In the genomic region with DNA sequence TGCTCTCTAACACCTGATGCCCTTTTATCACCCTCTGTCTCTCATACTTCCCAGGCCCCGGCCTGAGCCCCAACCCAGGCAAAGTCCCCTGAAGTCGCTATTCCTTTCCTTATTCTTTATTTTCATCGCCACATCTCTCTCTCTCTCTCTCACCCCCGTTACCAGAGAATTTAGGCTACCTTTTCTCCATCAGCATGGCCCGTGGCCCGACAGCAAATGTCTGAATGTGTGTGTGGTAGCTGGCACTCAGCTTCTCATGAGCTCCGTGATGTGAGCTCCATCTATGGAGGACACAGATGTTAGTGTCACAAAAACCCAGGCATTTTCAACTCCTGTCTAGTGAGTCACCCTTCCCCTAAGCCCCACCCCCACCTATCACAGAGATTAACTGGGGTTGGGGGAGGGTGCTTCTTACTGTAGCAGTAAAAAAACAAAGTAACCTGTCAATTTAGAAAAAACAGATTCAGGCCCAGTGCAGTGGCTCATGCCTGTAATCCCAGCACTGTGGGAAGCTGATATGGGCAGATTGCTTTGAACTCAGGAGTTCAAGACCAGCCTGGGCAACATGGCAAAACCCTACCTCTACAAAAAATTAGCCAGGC, we compare ENCODE assay signal across 1 cellular context.
A peak's percentile ranks its signal among the peaks of the same experiment; 100 is the strongest.
TF ChIP-seq lines count a peak whose summit lies in the region.

No MANE protein-coding gene starts in this region.

TF ChIP-seq in HepG2, 621 proteins besides CTCF, POLR2A, EP300 and RAD21 (continued from another document):
- no peak for TF ChIP-seq ZNF318 (CRISPR knock-in tag; IDR thresholded peaks at IDR 0.05)
- peak; percentile 83; the same call in 1 of the 2 replicates for TF ChIP-seq PITX1 (CRISPR knock-in tag; IDR thresholded peaks at IDR 0.05)
- TF ChIP-seq, protein P1, sequence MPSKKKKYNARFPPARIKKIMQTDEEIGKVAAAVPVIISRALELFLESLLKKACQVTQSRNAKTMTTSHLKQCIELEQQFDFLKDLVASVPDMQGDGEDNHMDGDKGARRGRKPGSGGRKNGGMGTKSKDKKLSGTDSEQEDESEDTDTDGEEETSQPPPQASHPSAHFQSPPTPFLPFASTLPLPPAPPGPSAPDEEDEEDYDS (CRISPR knock-in tag; IDR thresholded peaks at IDR 0.05), result peak; percentile 72; the same call in 1 of the 2 replicates
- no peak for TF ChIP-seq WIZ (CRISPR knock-in tag; IDR thresholded peaks at IDR 0.05)
- peak; percentile 67; the same call in 1 of the 2 replicates for TF ChIP-seq TGIF2 (CRISPR knock-in tag; IDR thresholded peaks at IDR 0.05)
- TF ChIP-seq ZNF232 (CRISPR knock-in tag; IDR thresholded peaks at IDR 0.05; ENCODE audit: borderline replicate concordance), result peak; percentile 84; the same call in 1 of the 2 replicates
